In the genomic region with DNA sequence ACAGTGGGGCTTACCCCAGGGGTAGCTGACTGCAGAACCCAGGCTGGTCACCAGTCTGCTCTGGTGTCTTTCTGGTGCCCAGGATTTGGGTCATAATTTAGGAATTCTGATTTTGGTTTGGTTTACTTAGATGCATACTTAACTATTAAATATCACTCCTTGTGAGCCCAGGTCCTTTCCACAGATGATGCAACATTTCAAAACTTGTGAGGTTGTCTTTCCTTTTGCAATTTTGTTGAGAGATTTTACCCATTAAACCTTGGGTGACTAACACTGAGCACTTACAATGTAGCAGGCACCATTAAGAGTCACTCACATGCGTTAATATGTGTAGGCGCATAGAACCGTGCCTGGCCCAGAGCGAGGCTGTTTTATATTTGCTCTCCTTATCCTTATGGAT, we compare ENCODE assay signal across 2 cellular contexts.
TF ChIP-seq lines count a peak whose summit lies in the region.

No MANE protein-coding gene starts in this region.

TF ChIP-seq in IMR-90, 13 proteins besides CTCF, POLR2A, EP300 and RAD21:
- peak; percentile 85 for TF ChIP-seq CEBPB (IDR thresholded peaks at IDR 0.05; ENCODE audit: low read depth, low read length)
- no peak for TF ChIP-seq CHD1 (IDR thresholded peaks at IDR 0.05; ENCODE audit: low read depth, low read length)

TF ChIP-seq in K562, 482 proteins besides CTCF, POLR2A, EP300 and RAD21:
- TF ChIP-seq ZZZ3 (IDR thresholded peaks at IDR 0.05) = no peak
- no peak for TF ChIP-seq RBM39 (optimal IDR thresholded peaks at IDR 0.05; ENCODE audit: low read depth, low read length)
- TF ChIP-seq GATA2 (CRISPR knock-in tag; IDR thresholded peaks at IDR 0.05) = no peak
- no peak for TF ChIP-seq STAG1 (CRISPR knock-in tag; IDR thresholded peaks at IDR 0.05; ENCODE audit: borderline replicate concordance)
- TF ChIP-seq NR2C1 (IDR thresholded peaks at IDR 0.05) = no peak
- TF ChIP-seq NR2C1 (tag; IDR thresholded peaks at IDR 0.05) = no peak
- TF ChIP-seq SRSF3 (IDR thresholded peaks at IDR 0.05; ENCODE audit: insufficient read depth, low read length) = no peak
- TF ChIP-seq ATF1 (CRISPR knock-in tag; IDR thresholded peaks at IDR 0.05) = no peak
- no peak for TF ChIP-seq ATF1 (tag; IDR thresholded peaks at IDR 0.05)
- TF ChIP-seq, protein P1, sequence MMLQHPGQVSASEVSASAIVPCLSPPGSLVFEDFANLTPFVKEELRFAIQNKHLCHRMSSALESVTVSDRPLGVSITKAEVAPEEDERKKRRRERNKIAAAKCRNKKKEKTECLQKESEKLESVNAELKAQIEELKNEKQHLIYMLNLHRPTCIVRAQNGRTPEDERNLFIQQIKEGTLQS (IDR thresholded peaks at IDR 0.05) = peak; percentile 57
- TF ChIP-seq, protein P1 (CRISPR knock-in tag; conservative IDR thresholded peaks at IDR 0.05) = no peak
- no peak for TF ChIP-seq SRSF1 (IDR thresholded peaks at IDR 0.05; ENCODE audit: low read depth, low read length)
- no peak for TF ChIP-seq CEBPG (CRISPR knock-in tag; IDR thresholded peaks at IDR 0.05)
- peak; percentile 71 to 79 for TF ChIP-seq CEBPG (tag; conservative IDR thresholded peaks at IDR 0.05 in 1 of 2, IDR thresholded peaks at IDR 0.05 in 1 of 2)
- no peak for TF ChIP-seq POLR2B (IDR thresholded peaks at IDR 0.05; ENCODE audit: low read depth, partially characterized antibody)
- TF ChIP-seq CXXC5 (CRISPR knock-in tag; IDR thresholded peaks at IDR 0.05) = no peak
TF ChIP-seq in K562: peak in this region for 2.
